11 cellular contexts compared by ENCODE assay signal in genomic region chr3:126103121-126104027, GRCh38. TPM values are rescaled to one million over a fixed set of nuclear protein-coding genes. Genes with fewer than 3 reads are reported as not detected.
DNase-seq lines count a peak whose midpoint lies in the region; ATAC-seq and TF ChIP-seq lines count a peak whose summit lies in the region.
"Had no signal": no experiment of that assay in that cellular context is flagged by ENCODE, and none has a peak within 500 bp of the region (broad histone marks: within the 10 kb centered on the region; RNA-seq: fewer than 3 reads in every experiment).

No MANE protein-coding gene starts in this region.

- in situ Hi-C loops in ACHN (cut with HindIII; ENCODE audit: low pct_ligation_motif_present, low pct_unique_long_range_greater_than_20kb, low sequenced_read_pairs), result no loop called here

- H3K4me3 ChIP-seq in coronary artery, result no peak overlapping the region

- no peaks in the 10 kb centered on the region for H3K36me3 Mint-ChIP-seq in natural killer cell

- intact Hi-C loops in natural killer cell (cut with micrococcal nuclease), result no loop called here

- H3K27me3 Mint-ChIP-seq in natural killer cell (ENCODE audit: low read depth in 2 of 2), result no peaks in the 10 kb centered on the region

- TF ChIP-seq CTCF in coronary artery (IDR thresholded peaks at IDR 0.05) (no peak), natural killer cell (IDR thresholded peaks at IDR 0.05) (no peak)

- H3K4me3 Mint-ChIP-seq in natural killer cell, result no peak overlapping the region
- H3K4me3 Mint-ChIP-seq: nephron progenitor cell; T-helper 2 cell treated with Interferon-gamma antibody and Interleukin-4, amounts not matched to agents 5 μg/mL and 100 μg/mL, for 36 hours had no signal

- H3K9me3 Mint-ChIP-seq in natural killer cell, result no peaks in the 10 kb centered on the region
- H3K9me3 Mint-ChIP-seq: T-helper 2 cell treated with Interferon-gamma antibody and Interleukin-4, amounts not matched to agents 5 μg/mL and 100 μg/mL, for 36 hours had no signal

- ATAC-seq in natural killer cell, result no peak
- no peak for ATAC-seq in HG03378 (IDR thresholded peaks at IDR 0.05; ENCODE audit: unreplicated experiment)

- no peak overlapping the region for H3K27ac Mint-ChIP-seq in natural killer cell
- H3K27ac Mint-ChIP-seq: nephron progenitor cell; T-helper 2 cell treated with Interferon-gamma antibody and Interleukin-4, amounts not matched to agents 5 μg/mL and 100 μg/mL, for 36 hours had no signal

- no peaks in the 10 kb centered on the region for H3K4me1 Mint-ChIP-seq in natural killer cell

- peak; percentile 8 for DNase-seq in AG20443 (ENCODE audit: low spot score)
- peak; percentile 52 for DNase-seq in HT-29 (ENCODE audit: low spot score)
- peak; percentile 68 for DNase-seq in coronary artery (ENCODE audit: low spot score)
- DNase-seq in natural killer cell, result peak; percentile 10
- no peak for DNase-seq in ACHN
- no peak for DNase-seq in NCI-H1105 treated with DMSO at 0.1 percent for 48 hours (lab: John Stamatoyannopoulos, UW)
- no peak for DNase-seq in NCI-H146 (lab: John Stamatoyannopoulos, UW)
- DNase-seq: nephron progenitor cell; stimulated activated CD4-positive, alpha-beta T cell treated with anti-CD3 and anti-CD28 coated beads, Interleukin-2, amount 100 ng/mL, for 48 hours had no signal

- H3K27ac ChIP-seq in coronary artery, result peak overlapping the region; percentile 86 to 95

RNA-seq across cellular contexts. Expression of gene SLC41A3, which starts 19.4 kb away (rescaled TPM):
- total RNA-seq in HT-29 (2014; rRNA removed; shearing (Covaris generic)), result 97.9 and 117 TPM in 2 replicates
- total RNA-seq in natural killer cell, result 10 to 100 TPM; 24.2 to 29.6 (median 27.1) TPM

Comparison
In these comparisons a context has a peak if more than half of its experiments do, and no peak if none do; other contexts are left out.
1. DNase-seq: peak in AG20443 (single experiment), HT-29 (single experiment), coronary artery (single experiment) and natural killer cell (single experiment); none in ACHN (single experiment), NCI-H1105 treated with DMSO at 0.1 percent for 48 hours (single experiment) and NCI-H146 (single experiment).